16 cellular contexts compared by ENCODE assay signal in the genomic region with DNA sequence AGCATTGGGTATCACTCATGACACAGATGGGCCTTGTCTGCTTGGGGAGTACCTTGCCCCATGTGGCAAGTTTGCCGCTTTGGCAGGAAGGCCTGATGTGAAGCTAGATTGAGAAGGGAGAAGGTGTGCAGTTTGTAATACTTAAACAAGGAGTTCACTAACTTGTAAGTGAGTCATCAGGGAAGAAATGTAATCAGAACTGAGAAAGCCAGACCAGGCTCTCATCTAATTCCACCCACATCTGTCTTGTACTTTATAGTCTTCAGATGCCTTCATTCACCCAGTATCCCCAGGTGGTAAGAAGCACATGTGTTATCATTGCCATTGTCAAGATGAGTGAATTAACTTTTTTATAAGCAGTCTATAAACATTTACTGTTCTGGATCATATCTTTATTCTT.
DNase-seq lines count a peak whose midpoint lies in the region; ATAC-seq, FAIRE-seq and TF ChIP-seq lines count a peak whose summit lies in the region.
"Had no signal": no experiment of that assay in that cellular context is flagged by ENCODE, and none has a peak within 500 bp of the region (broad histone marks: within the 10 kb centered on the region; RNA-seq: fewer than 3 reads in every experiment).

No MANE protein-coding gene starts in this region.

- no peaks in the 10 kb centered on the region for H3K9me3 Mint-ChIP-seq in T-helper 2 cell treated with Interferon-gamma antibody and Interleukin-4, amounts not matched to agents 5 μg/mL and 100 μg/mL, for 36 hours

- no peak overlapping the region for H3K27ac Mint-ChIP-seq in T-helper 2 cell treated with Interferon-gamma antibody and Interleukin-4, amounts not matched to agents 5 μg/mL and 100 μg/mL, for 36 hours
- H3K27ac Mint-ChIP-seq: activated T-helper 17 cell treated with anti-CD3 and anti-CD28 coated beads, Interleukin-2, amount 50 U/mL, for 72 hours had no signal

- no peak for TF ChIP-seq CTCF in BE2C (IDR thresholded peaks at IDR 0.05; ENCODE audit: low read depth, low read length)

- H3K4me1 ChIP-seq in adipocyte (ENCODE audit: control insufficient read depth, insufficient read depth, low read length) (peaks cover 14% of the 10 kb centered on the region), BE2C (no peaks in the 10 kb centered on the region)

- H3K36me3 ChIP-seq in adipocyte (ENCODE audit: control insufficient read depth, insufficient read depth, low read length, severe bottlenecking) = no peaks in the 10 kb centered on the region
- H3K36me3 ChIP-seq in BE2C = no peaks in the 10 kb centered on the region

- no peaks in the 10 kb centered on the region for H3K36me3 Mint-ChIP-seq in T-helper 2 cell treated with Interferon-gamma antibody and Interleukin-4, amounts not matched to agents 5 μg/mL and 100 μg/mL, for 36 hours (ENCODE audit: low read depth)

- ATAC-seq in GM19463 (IDR thresholded peaks at IDR 0.05; ENCODE audit: unreplicated experiment) (peak; percentile 66), HG02973 (IDR thresholded peaks at IDR 0.05; ENCODE audit: unreplicated experiment) (peak; percentile 67)
- ATAC-seq: activated T-helper 17 cell treated with anti-CD3 and anti-CD28 coated beads, Interleukin-2, amount 50 U/mL, for 72 hours; left lobe of liver had no signal

- no peak for FAIRE-seq in HTR-8/SVneo (lab: Jason Lieb, UNC)
- FAIRE-seq: RCC 7860 had no signal

- H3K9me3 ChIP-seq in adipocyte (ENCODE audit: control insufficient read depth, low read length) = no peaks in the 10 kb centered on the region
- H3K9me3 ChIP-seq in BE2C = no peaks in the 10 kb centered on the region

- no peak overlapping the region for H3K9ac ChIP-seq in adipocyte (ENCODE audit: low read length)

- H3K27me3 Mint-ChIP-seq in T-helper 2 cell treated with Interferon-gamma antibody and Interleukin-4, amounts not matched to agents 5 μg/mL and 100 μg/mL, for 36 hours (ENCODE audit: low read depth) = no peaks in the 10 kb centered on the region
- H3K27me3 Mint-ChIP-seq: activated T-helper 17 cell treated with anti-CD3 and anti-CD28 coated beads, Interleukin-2, amount 50 U/mL, for 72 hours had no signal

- no peaks in the 10 kb centered on the region for H3K4me1 Mint-ChIP-seq in T-helper 2 cell treated with Interferon-gamma antibody and Interleukin-4, amounts not matched to agents 5 μg/mL and 100 μg/mL, for 36 hours (ENCODE audit: low read depth)
- H3K4me1 Mint-ChIP-seq: activated T-helper 17 cell treated with anti-CD3 and anti-CD28 coated beads, Interleukin-2, amount 50 U/mL, for 72 hours had no signal

- DNase-seq in AG08395 (ENCODE audit: low spot score) (peak; percentile 21), adipocyte (ENCODE audit: low read depth) (peak; percentile 40), BE2C (no peak), HTR-8/SVneo (ENCODE audit: insufficient read length, low spot score) (no peak), NCI-H446 treated with DMSO at 0.1 percent for 48 hours (lab: John Stamatoyannopoulos, UW) (no peak)
- DNase-seq in T-helper 2 cell treated with Interferon-gamma antibody and Interleukin-4, amounts not matched to agents 5 μg/mL and 100 μg/mL, for 36 hours (ENCODE audit: low spot score) = no peak
- DNase-seq: cerebellar nuclear complex; EL; foreskin melanocyte; NCI-H187; stimulated activated CD4-positive, alpha-beta T cell treated with anti-CD3 and anti-CD28 coated beads, Interleukin-2, amount 100 ng/mL, for 48 hours had no signal

- H3K27me3 ChIP-seq in adipocyte (replicated peaks; ENCODE audit: control insufficient read depth, insufficient read depth, low read length) (no peaks in the 10 kb centered on the region), BE2C (no peaks in the 10 kb centered on the region)

- no peak overlapping the region for H3K4me3 ChIP-seq in adipocyte (ENCODE audit: low read length)
- no peak overlapping the region for H3K4me3 ChIP-seq in BE2C (ENCODE audit: low read depth, low read length)

- no peak overlapping the region for H3K4me3 Mint-ChIP-seq in T-helper 2 cell treated with Interferon-gamma antibody and Interleukin-4, amounts not matched to agents 5 μg/mL and 100 μg/mL, for 36 hours
- H3K4me3 Mint-ChIP-seq: activated T-helper 17 cell treated with anti-CD3 and anti-CD28 coated beads, Interleukin-2, amount 50 U/mL, for 72 hours had no signal

Comparison
In these comparisons a context has a peak if more than half of its experiments do, and no peak if none do; other contexts are left out.
1. DNase-seq: peak in AG08395 (single experiment) and adipocyte (single experiment); none in T-helper 2 cell treated with Interferon-gamma antibody and Interleukin-4, amounts not matched to agents 5 μg/mL and 100 μg/mL, for 36 hours (single experiment), BE2C (single experiment), HTR-8/SVneo (single experiment) and NCI-H446 treated with DMSO at 0.1 percent for 48 hours (single experiment).